Comparison of ENCODE assay signal across 21 cellular contexts in genomic region chr22:27844656-27845602, GRCh38. TPM values are rescaled to one million over a fixed set of nuclear protein-coding genes. Genes with fewer than 3 reads are reported as not detected.
DNase-seq lines count a peak whose midpoint lies in the region; ATAC-seq and TF ChIP-seq lines count a peak whose summit lies in the region.
"Had no signal": no experiment of that assay in that cellular context is flagged by ENCODE, and none has a peak within 500 bp of the region (broad histone marks: within the 10 kb centered on the region; RNA-seq: fewer than 3 reads in every experiment).

No MANE protein-coding gene starts in this region.

- H3K27me3 Mint-ChIP-seq in H9 (ENCODE audit: low read depth), result no peaks in the 10 kb centered on the region
- no peaks in the 10 kb centered on the region for H3K27me3 Mint-ChIP-seq in activated CD8-positive, alpha-beta memory T cell treated with anti-CD3 and anti-CD28 coated beads, Interleukin-2, amount 10 ng/mL, durations not matched to agents 7 days and 5 days
- no peaks in the 10 kb centered on the region for H3K27me3 Mint-ChIP-seq in activated CD4-positive, alpha-beta T cell treated with anti-CD3 and anti-CD28 coated beads for 36 hours
- H3K27me3 Mint-ChIP-seq: activated naive CD4-positive, alpha-beta T cell treated with anti-CD3 and anti-CD28 coated beads, Interleukin-2, amount 10 ng/mL, durations not matched to agents 7 days and 5 days; CD4-positive, alpha-beta T cell; naive thymus-derived CD4-positive, alpha-beta T cell had no signal

- no CpG with 5 or more reads among the region's 20 CpGs for WGBS in H9 (ENCODE audit: extremely low coverage, insufficient read length, low lambda C conversion rate)
- WGBS in trophoblast cell (ENCODE audit: extremely low coverage, insufficient coverage, insufficient read length), result no CpG with 5 or more reads among the region's 20 CpGs

- H3K56ac ChIP-seq in H9 (ENCODE audit: insufficient read length, low read depth, low read length), result no peak overlapping the region

- TF ChIP-seq CTCF in H9 (conservative IDR thresholded peaks at IDR 0.05) (no peak), fibroblast of pulmonary artery (IDR thresholded peaks at IDR 0.05; ENCODE audit: low read length, missing control alignments) (no peak)

- no peak for TF ChIP-seq POLR2A in erythroblast (IDR thresholded peaks at IDR 0.05; ENCODE audit: low read length)

- H3K4me1 Mint-ChIP-seq in H9, result peaks cover 20 to 28% of the 10 kb centered on the region in 2 experiments
- H3K4me1 Mint-ChIP-seq in activated CD8-positive, alpha-beta memory T cell treated with anti-CD3 and anti-CD28 coated beads, Interleukin-2, amount 10 ng/mL, durations not matched to agents 7 days and 5 days, result no peaks in the 10 kb centered on the region
- H3K4me1 Mint-ChIP-seq in activated CD4-positive, alpha-beta T cell treated with anti-CD3 and anti-CD28 coated beads for 36 hours, result no peaks in the 10 kb centered on the region
- H3K4me1 Mint-ChIP-seq: activated naive CD4-positive, alpha-beta T cell treated with anti-CD3 and anti-CD28 coated beads, Interleukin-2, amount 10 ng/mL, durations not matched to agents 7 days and 5 days had no signal

- CTCF ChIA-PET in activated CD8-positive, alpha-beta memory T cell treated with anti-CD3 and anti-CD28 coated beads, Interleukin-2, amount 10 ng/mL, durations not matched to agents 7 days and 5 days (lab: Charles Lee), result no interaction called here
- CTCF ChIA-PET in activated CD4-positive, alpha-beta T cell treated with anti-CD3 and anti-CD28 coated beads for 36 hours (lab: Charles Lee), result no interaction called here

- H3K23ac ChIP-seq in H9 (ENCODE audit: insufficient read length, low read depth, low read length) (no peak overlapping the region), trophoblast cell (ENCODE audit: low read length) (no peak overlapping the region)

- no peak overlapping the region for H4K12ac ChIP-seq in trophoblast cell (ENCODE audit: low read depth, low read length)

- H3K27ac Mint-ChIP-seq in H9, result peak overlapping the region; percentile 53 to 92 (median 91); a peak in 5 of 7 replicates
- no peak overlapping the region for H3K27ac Mint-ChIP-seq in activated CD8-positive, alpha-beta memory T cell treated with anti-CD3 and anti-CD28 coated beads, Interleukin-2, amount 10 ng/mL, durations not matched to agents 7 days and 5 days
- H3K27ac Mint-ChIP-seq in activated CD4-positive, alpha-beta T cell treated with anti-CD3 and anti-CD28 coated beads for 36 hours, result no peak overlapping the region
- H3K27ac Mint-ChIP-seq: activated naive CD4-positive, alpha-beta T cell treated with anti-CD3 and anti-CD28 coated beads, Interleukin-2, amount 10 ng/mL, durations not matched to agents 7 days and 5 days; CD4-positive, alpha-beta T cell; naive thymus-derived CD4-positive, alpha-beta T cell had no signal

- H3K4me2 ChIP-seq in H9 (ENCODE audit: insufficient read depth, insufficient read length, low read length) (no peak overlapping the region), trophoblast cell (ENCODE audit: low read length) (no peak overlapping the region)

- H2BK5ac ChIP-seq in H9 (ENCODE audit: insufficient read length, low read length) (no peak overlapping the region), trophoblast cell (ENCODE audit: low read depth, low read length, poor library complexity) (no peak overlapping the region)

- H3K4me3 Mint-ChIP-seq in H9, result peak overlapping the region in 1 of 2 experiments; percentile 43; a peak in 1 of 5 replicates
- H3K4me3 Mint-ChIP-seq in activated CD8-positive, alpha-beta memory T cell treated with anti-CD3 and anti-CD28 coated beads, Interleukin-2, amount 10 ng/mL, durations not matched to agents 7 days and 5 days, result no peak overlapping the region
- H3K4me3 Mint-ChIP-seq in activated CD4-positive, alpha-beta T cell treated with anti-CD3 and anti-CD28 coated beads for 36 hours, result no peak overlapping the region
- H3K4me3 Mint-ChIP-seq: activated naive CD4-positive, alpha-beta T cell treated with anti-CD3 and anti-CD28 coated beads, Interleukin-2, amount 10 ng/mL, durations not matched to agents 7 days and 5 days; CD4-positive, alpha-beta T cell; naive thymus-derived CD4-positive, alpha-beta T cell; WTC11 had no signal

- H3K79me2 ChIP-seq in H9 (ENCODE audit: insufficient read depth, low read length) (no peaks in the 10 kb centered on the region), trophoblast cell (ENCODE audit: control insufficient read depth, insufficient read depth, low read length, poor library complexity) (no peaks in the 10 kb centered on the region)

- no peaks in the 10 kb centered on the region for H4K20me1 ChIP-seq in H9 (ENCODE audit: control insufficient read depth, insufficient read depth, insufficient read length)

- H3K4me3 ChIP-seq in fibroblast of pulmonary artery (replicated peaks; ENCODE audit: low read depth, low read length) (no peak overlapping the region), trophoblast cell (ENCODE audit: low read depth, low read length) (no peak overlapping the region)
- H3K4me3 ChIP-seq: ascending aorta had no signal

- no peak overlapping the region for H3T11ph ChIP-seq in H9 (ENCODE audit: low read length)

- H3K36me3 ChIP-seq in trophoblast cell (ENCODE audit: control insufficient read depth in 1 of 2, insufficient read depth in 2 of 2, low read length in 2 of 2), result peaks cover 21 to 24% of the 10 kb centered on the region in 2 experiments

- H3K9me3 ChIP-seq in H9 (ENCODE audit: control insufficient read depth, low read depth, low read length) (no peaks in the 10 kb centered on the region), trophoblast cell (ENCODE audit: insufficient read depth, low read depth, low read length) (peaks cover 2% of the 10 kb centered on the region)
- H3K9me3 ChIP-seq: ascending aorta had no signal

- no peaks in the 10 kb centered on the region for H3K79me1 ChIP-seq in H9 (ENCODE audit: insufficient read depth, low read depth, low read length, poor library complexity, severe bottlenecking)
- H3K79me1 ChIP-seq in trophoblast cell (ENCODE audit: low read length), result no peaks in the 10 kb centered on the region

- H2AFZ ChIP-seq in H9 (ENCODE audit: low read length), result no peak overlapping the region
- no peak overlapping the region for H2AFZ ChIP-seq in trophoblast cell (ENCODE audit: insufficient read depth, low read length, poor library complexity)

- H3K9me3 Mint-ChIP-seq in H9, result no peaks in the 10 kb centered on the region
- no peaks in the 10 kb centered on the region for H3K9me3 Mint-ChIP-seq in activated CD8-positive, alpha-beta memory T cell treated with anti-CD3 and anti-CD28 coated beads, Interleukin-2, amount 10 ng/mL, durations not matched to agents 7 days and 5 days (ENCODE audit: low read depth)
- no peaks in the 10 kb centered on the region for H3K9me3 Mint-ChIP-seq in activated CD4-positive, alpha-beta T cell treated with anti-CD3 and anti-CD28 coated beads for 36 hours (ENCODE audit: low read depth)
- H3K9me3 Mint-ChIP-seq: activated naive CD4-positive, alpha-beta T cell treated with anti-CD3 and anti-CD28 coated beads, Interleukin-2, amount 10 ng/mL, durations not matched to agents 7 days and 5 days; CD4-positive, alpha-beta T cell; naive thymus-derived CD4-positive, alpha-beta T cell; WTC11 had no signal

- H2BK20ac ChIP-seq in H9 (ENCODE audit: low read depth, low read length, poor library complexity, severe bottlenecking), result no peak overlapping the region

- H4K5ac ChIP-seq in H9 (ENCODE audit: insufficient read length, low read depth, low read length), result no peak overlapping the region

- H3K18ac ChIP-seq in H9 (ENCODE audit: insufficient read length, low read depth, low read length), result no peak overlapping the region
- H3K18ac ChIP-seq in trophoblast cell (ENCODE audit: low read length), result no peak overlapping the region

- no peak overlapping the region for H2BK15ac ChIP-seq in H9 (ENCODE audit: low read depth, low read length)

- no peak for ATAC-seq in activated CD8-positive, alpha-beta memory T cell treated with anti-CD3 and anti-CD28 coated beads, Interleukin-2, amount 10 ng/mL, durations not matched to agents 7 days and 5 days
- ATAC-seq in Right ventricle myocardium superior (ENCODE audit: poor library complexity), result no peak
- no peak for ATAC-seq in activated CD4-positive, alpha-beta T cell treated with anti-CD3 and anti-CD28 coated beads for 36 hours
- ATAC-seq: naive thymus-derived CD4-positive, alpha-beta T cell; sciatic nerve had no signal

- no peak overlapping the region for H3K27ac ChIP-seq in H9 (ENCODE audit: insufficient read length, low read depth, low read length)
- H3K27ac ChIP-seq in trophoblast cell (ENCODE audit: low read depth, low read length), result no peak overlapping the region
- H3K27ac ChIP-seq: ascending aorta had no signal

- peaks cover 6 to 13% (median 9%) of the 10 kb centered on the region in 3 experiments; a peak in 6 of 7 replicates for H3K36me3 Mint-ChIP-seq in H9 (ENCODE audit: insufficient read depth in 1 of 3, low read depth in 3 of 3)
- H3K36me3 Mint-ChIP-seq in activated CD8-positive, alpha-beta memory T cell treated with anti-CD3 and anti-CD28 coated beads, Interleukin-2, amount 10 ng/mL, durations not matched to agents 7 days and 5 days, result peaks cover 8% of the 10 kb centered on the region
- H3K36me3 Mint-ChIP-seq in activated CD4-positive, alpha-beta T cell treated with anti-CD3 and anti-CD28 coated beads for 36 hours (ENCODE audit: low read depth), result peaks cover 19% of the 10 kb centered on the region

- H2AK5ac ChIP-seq in H9 (ENCODE audit: insufficient read length, low read length), result no peak overlapping the region
- no peak overlapping the region for H2AK5ac ChIP-seq in trophoblast cell (ENCODE audit: low read length)

- H2BK12ac ChIP-seq in H9 (ENCODE audit: insufficient read length, low read depth, low read length) (no peak overlapping the region), trophoblast cell (ENCODE audit: low read length) (no peak overlapping the region)

- POLR2A ChIA-PET in activated CD4-positive, alpha-beta T cell treated with anti-CD3 and anti-CD28 coated beads for 36 hours (lab: Charles Lee), result no interaction called here

- no peak overlapping the region for H3K4ac ChIP-seq in H9 (ENCODE audit: low read depth, low read length)
- no peak overlapping the region for H3K4ac ChIP-seq in trophoblast cell (ENCODE audit: low read depth, low read length)

- H2BK120ac ChIP-seq in H9 (ENCODE audit: low read depth, low read length, poor library complexity, severe bottlenecking), result no peak overlapping the region
- no peak overlapping the region for H2BK120ac ChIP-seq in trophoblast cell (ENCODE audit: insufficient read depth, low read length, poor library complexity)

- H4K8ac ChIP-seq in H9 (replicated peaks; ENCODE audit: insufficient read length, low read depth, low read length), result no peak overlapping the region
- no peak overlapping the region for H4K8ac ChIP-seq in trophoblast cell (ENCODE audit: low read depth, low read length)

- H3K14ac ChIP-seq in H9 (ENCODE audit: insufficient read depth, low read length) (no peak overlapping the region), trophoblast cell (ENCODE audit: low read length) (no peak overlapping the region)

- H4K91ac ChIP-seq in H9 (ENCODE audit: insufficient read length, low read depth, low read length) (no peak overlapping the region), trophoblast cell (ENCODE audit: low read depth, low read length) (no peak overlapping the region)

- H3K23me2 ChIP-seq in H9 (ENCODE audit: insufficient read length, low read depth, low read length, poor library complexity, severe bottlenecking), result no peaks in the 10 kb centered on the region

- H3K27me3 ChIP-seq in H9 (ENCODE audit: insufficient read depth, low read length), result no peaks in the 10 kb centered on the region
- no peaks in the 10 kb centered on the region for H3K27me3 ChIP-seq in trophoblast cell (ENCODE audit: insufficient read depth, low read length)
- H3K27me3 ChIP-seq: ascending aorta had no signal

- DNase-seq in H9 (no peak), fibroblast of pulmonary artery (ENCODE audit: low read depth) (peak; percentile 28), trophoblast cell (peak; percentile 67 to 82), Right ventricle myocardium superior (no peak), erythroblast (lab: John Stamatoyannopoulos, UW) (no peak)
- peak; percentile 22 for DNase-seq in activated CD8-positive, alpha-beta memory T cell treated with anti-CD3 and anti-CD28 coated beads, Interleukin-2, amount 10 ng/mL, durations not matched to agents 7 days and 5 days
- no peak for DNase-seq in activated CD4-positive, alpha-beta T cell treated with anti-CD3 and anti-CD28 coated beads for 36 hours
- DNase-seq: activated CD4-positive, alpha-beta T cell treated with anti-CD3 and anti-CD28 coated beads, Interleukin-2, amount 50 U/mL, for 4 hours; activated naive CD4-positive, alpha-beta T cell treated with anti-CD3 and anti-CD28 coated beads, Interleukin-2, amount 10 ng/mL, durations not matched to agents 7 days and 5 days; CD4-positive, alpha-beta T cell; DMS 273 treated with DMSO at 0.1 percent for 48 hours; GDM1; kidney glomerular epithelial cell; mesenchymal stem cell; naive thymus-derived CD4-positive, alpha-beta T cell; NCI-H1694 treated with DMSO at 0.1 percent for 48 hours; NCI-H526 treated with DMSO at 0.1 percent for 48 hours; RPMI8226 had no signal

- H3K9ac ChIP-seq in H9 (ENCODE audit: extremely low read depth, insufficient read length, low read length) (no peak overlapping the region), trophoblast cell (ENCODE audit: low read length) (no peak overlapping the region)

- intact Hi-C loops in Right ventricle myocardium superior (cut with DNase I), result no loop called here
- intact Hi-C loops in activated CD4-positive, alpha-beta T cell treated with anti-CD3 and anti-CD28 coated beads for 36 hours (cut with DNase I, micrococcal nuclease), result no loop called here

- peaks cover 7% of the 10 kb centered on the region for H3K4me1 ChIP-seq in H9 (ENCODE audit: insufficient read depth, low read length)
- peaks cover 15 to 18% of the 10 kb centered on the region in 2 experiments for H3K4me1 ChIP-seq in trophoblast cell (ENCODE audit: control insufficient read depth in 1 of 2, insufficient read depth in 2 of 2, low read length in 2 of 2)

RNA-seq across cellular contexts. Expression of gene MN1, which starts 43.4 kb away (rescaled TPM):
- 2.7 and 2.8 TPM in 2 replicates for total RNA-seq in H9 (2021)
- total RNA-seq in activated CD8-positive, alpha-beta memory T cell treated with anti-CD3 and anti-CD28 coated beads, Interleukin-2, amount 10 ng/mL, durations not matched to agents 7 days and 5 days, result under 1 TPM; 0.14 to 0.29 TPM
- polyA plus RNA-seq in trophoblast cell (2013), result 3.3 and 4.1 TPM in 2 replicates
- total RNA-seq in Right ventricle myocardium superior, result 6.3 TPM
- total RNA-seq in activated CD4-positive, alpha-beta T cell treated with anti-CD3 and anti-CD28 coated beads for 36 hours, result under 1 TPM; 0.05 to 0.12 TPM
- polyA plus RNA-seq: naive thymus-derived CD4-positive, alpha-beta T cell had no signal

Comparison
In these comparisons a context has a peak if more than half of its experiments do, and no peak if none do; other contexts are left out.
1. DNase-seq: peak in activated CD8-positive, alpha-beta memory T cell treated with anti-CD3 and anti-CD28 coated beads, Interleukin-2, amount 10 ng/mL, durations not matched to agents 7 days and 5 days (single experiment), fibroblast of pulmonary artery (single experiment) and trophoblast cell (2 of 2); none in H9 (single experiment), Right ventricle myocardium superior (single experiment), erythroblast (0 of 2) and activated CD4-positive, alpha-beta T cell treated with anti-CD3 and anti-CD28 coated beads for 36 hours (single experiment).
2. H3K27ac Mint-ChIP-seq: peak in H9 (3 of 3); none in activated CD8-positive, alpha-beta memory T cell treated with anti-CD3 and anti-CD28 coated beads, Interleukin-2, amount 10 ng/mL, durations not matched to agents 7 days and 5 days (single experiment) and activated CD4-positive, alpha-beta T cell treated with anti-CD3 and anti-CD28 coated beads for 36 hours (single experiment).